ENCODE assay signal across 18 cellular contexts in the genomic region with DNA sequence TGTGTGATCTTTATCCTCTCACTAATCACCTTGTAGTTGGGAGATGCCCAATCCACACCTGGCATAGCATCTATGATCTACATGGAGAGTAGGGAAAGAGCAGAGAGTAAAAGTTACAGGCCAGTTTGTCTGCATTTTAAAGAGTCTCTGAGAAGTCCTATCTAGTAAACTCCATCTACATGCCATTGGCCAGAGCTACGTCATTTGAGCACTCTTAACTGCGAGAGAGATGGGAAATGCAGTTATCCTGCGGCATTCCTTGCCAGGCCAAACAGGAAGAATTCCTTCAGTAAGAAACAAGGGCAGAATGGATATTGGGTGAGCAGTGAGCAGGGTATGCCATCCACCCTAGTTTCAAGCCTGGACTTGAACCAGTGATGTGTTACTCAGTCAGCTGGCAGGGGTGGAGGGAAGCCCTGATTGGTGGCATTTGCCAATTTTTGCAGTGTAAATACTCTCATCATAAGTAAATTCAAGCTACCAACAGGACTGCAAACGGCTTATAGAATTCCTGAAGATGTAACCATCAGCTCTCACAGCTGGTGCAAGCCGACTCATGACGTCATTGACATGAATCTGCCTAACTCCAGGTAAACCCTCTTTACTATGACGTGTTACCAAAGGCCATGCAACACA.
"Had no signal": no experiment of that assay in that cellular context is flagged by ENCODE, and none has a peak within 500 bp of the region (broad histone marks: within the 10 kb centered on the region; RNA-seq: fewer than 3 reads in every experiment).

No MANE protein-coding gene starts in this region.

- H3K27ac Mint-ChIP-seq: naive thymus-derived CD8-positive, alpha-beta T cell; stimulated activated effector memory CD8-positive, alpha-beta T cell treated with anti-CD3 and anti-CD28 coated beads, Interleukin-12 subunit alpha, Interleukin-12 subunit beta, amount 100 ng/mL, for 72 hours had no signal

- ATAC-seq: heart left ventricle; mucosa of descending colon; naive thymus-derived CD8-positive, alpha-beta T cell; right cardiac atrium; stimulated activated effector memory CD8-positive, alpha-beta T cell treated with anti-CD3 and anti-CD28 coated beads, Interleukin-12 subunit alpha, Interleukin-12 subunit beta, amount 100 ng/mL, for 72 hours; stimulated activated naive CD8-positive, alpha-beta T cell treated with anti-CD3 and anti-CD28 coated beads, Interleukin-15, Interleukin-2, amounts not matched to agents 100 U/mL and 50 U/mL, for 24 hours; upper lobe of right lung had no signal

- DNase-seq: effector memory CD4-positive, alpha-beta T cell; erythroblast; heart left ventricle; hippocampal formation; kidney glomerular epithelial cell; mucosa of descending colon; naive thymus-derived CD8-positive, alpha-beta T cell; posterior cingulate gyrus; right cardiac atrium; stimulated activated CD4-positive, alpha-beta T cell treated with anti-CD3 and anti-CD28 coated beads, Interleukin-4, amount 100 ng/mL, for 1 hour; stimulated activated CD8-positive, alpha-beta memory T cell treated with anti-CD3 and anti-CD28 coated beads, Interleukin-4, amount 100 ng/mL, for 48 hours; stimulated activated naive CD8-positive, alpha-beta T cell treated with anti-CD3 and anti-CD28 coated beads, Interleukin-15, Interleukin-2, amounts not matched to agents 100 U/mL and 50 U/mL, for 24 hours; tibial artery; upper lobe of right lung had no signal

- H3K9me3 Mint-ChIP-seq: neural crest cell; stimulated activated effector memory CD8-positive, alpha-beta T cell treated with anti-CD3 and anti-CD28 coated beads, Interleukin-12 subunit alpha, Interleukin-12 subunit beta, amount 100 ng/mL, for 72 hours had no signal

- H3K4me1 ChIP-seq: upper lobe of right lung had no signal

- H3K4me3 ChIP-seq: heart left ventricle, mucosa of descending colon, tibial artery, upper lobe of right lung, vagina had no signal

- FAIRE-seq: frontal cortex had no signal

- H3K36me3 Mint-ChIP-seq: naive thymus-derived CD8-positive, alpha-beta T cell; stimulated activated effector memory CD8-positive, alpha-beta T cell treated with anti-CD3 and anti-CD28 coated beads, Interleukin-12 subunit alpha, Interleukin-12 subunit beta, amount 100 ng/mL, for 72 hours had no signal

- H3K9me3 ChIP-seq: heart left ventricle, mucosa of descending colon, tibial artery, upper lobe of right lung, vagina had no signal

- H3K27ac ChIP-seq: heart left ventricle, tibial artery, upper lobe of right lung, vagina had no signal

- H3K4me1 Mint-ChIP-seq: naive thymus-derived CD8-positive, alpha-beta T cell; stimulated activated effector memory CD8-positive, alpha-beta T cell treated with anti-CD3 and anti-CD28 coated beads, Interleukin-12 subunit alpha, Interleukin-12 subunit beta, amount 100 ng/mL, for 72 hours had no signal

- H3K4me3 Mint-ChIP-seq: naive thymus-derived CD8-positive, alpha-beta T cell; neural crest cell; stimulated activated effector memory CD8-positive, alpha-beta T cell treated with anti-CD3 and anti-CD28 coated beads, Interleukin-12 subunit alpha, Interleukin-12 subunit beta, amount 100 ng/mL, for 72 hours had no signal

- H3K27me3 ChIP-seq: tibial artery, upper lobe of right lung, vagina had no signal

- H3K36me3 ChIP-seq: heart left ventricle, tibial artery, upper lobe of right lung, vagina had no signal
